ENCODE assay signal across 8 cellular contexts in genomic region chr17:49180303-49180702, GRCh38. TPM values are rescaled to one million over a fixed set of nuclear protein-coding genes. Genes with fewer than 3 reads are reported as not detected.
DNase-seq lines count a peak whose midpoint lies in the region; ATAC-seq, FAIRE-seq and TF ChIP-seq lines count a peak whose summit lies in the region.

No MANE protein-coding gene starts in this region.

- H3K27ac ChIP-seq in H9 (ENCODE audit: insufficient read length, low read depth, low read length) (no peak overlapping the region), pancreas (no peak overlapping the region), upper lobe of left lung (no peak overlapping the region)

- DNase-seq in BE2C (peak; percentile 72), H9 (peak; percentile 84), RKO (ENCODE audit: low spot score) (peak; percentile 69), foreskin melanocyte (peak; percentile 33), pancreas (peak in 5 of 6 donors; percentile 21 to 82 (median 53)), upper lobe of left lung (peak in 1 of 2 donors; percentile 69)
- peak; percentile 35 for DNase-seq in activated T-helper 2 cell treated with anti-CD3 and anti-CD28 coated beads, Interferon-gamma antibody, Interleukin-2, Interleukin-4, amounts not matched to agents 10 μg/mL and 5 μg/mL and 100 μg/mL, durations not matched to agents 14 hours and 24 hours and 36 hours (ENCODE audit: low spot score)

- H3K27me3 Mint-ChIP-seq in H9 (ENCODE audit: low read depth): peaks cover 15% of the 10 kb centered on the region
- no peaks in the 10 kb centered on the region for H3K27me3 Mint-ChIP-seq in activated T-helper 2 cell treated with anti-CD3 and anti-CD28 coated beads, Interferon-gamma antibody, Interleukin-2, Interleukin-4, amounts not matched to agents 10 μg/mL and 5 μg/mL and 100 μg/mL, durations not matched to agents 14 hours and 24 hours and 36 hours (ENCODE audit: low read depth)

- peaks cover 37 to 38% of the 10 kb centered on the region in 2 experiments for H3K9me3 Mint-ChIP-seq in H9
- H3K9me3 Mint-ChIP-seq in activated T-helper 2 cell treated with anti-CD3 and anti-CD28 coated beads, Interferon-gamma antibody, Interleukin-2, Interleukin-4, amounts not matched to agents 10 μg/mL and 5 μg/mL and 100 μg/mL, durations not matched to agents 14 hours and 24 hours and 36 hours: peaks cover 34% of the 10 kb centered on the region

- no peaks in the 10 kb centered on the region for H3K23me2 ChIP-seq in H9 (ENCODE audit: insufficient read length, low read depth, low read length, poor library complexity, severe bottlenecking)

- intact Hi-C loops in activated T-helper 2 cell treated with anti-CD3 and anti-CD28 coated beads, Interferon-gamma antibody, Interleukin-2, Interleukin-4, amounts not matched to agents 10 μg/mL and 5 μg/mL and 100 μg/mL, durations not matched to agents 14 hours and 24 hours and 36 hours (cut with micrococcal nuclease): loop anchor here (1.0 kb wide), 1 partner anchor 47 kb away; no protein-coding TSS in a partner anchor
- intact Hi-C loops in pancreas (cut with DNase I): no loop called here

- no peak overlapping the region for H2BK20ac ChIP-seq in H9 (ENCODE audit: low read depth, low read length, poor library complexity, severe bottlenecking)

- no peak overlapping the region for H2BK5ac ChIP-seq in H9 (ENCODE audit: insufficient read length, low read length)

- no peak overlapping the region for H2AFZ ChIP-seq in H9 (ENCODE audit: low read length)

- no peak overlapping the region for H4K5ac ChIP-seq in H9 (ENCODE audit: insufficient read length, low read depth, low read length)

- H3K36me3 Mint-ChIP-seq in H9 (ENCODE audit: insufficient read depth in 1 of 3, low read depth in 3 of 3): peaks cover 11 to 17% (median 11%) of the 10 kb centered on the region in 3 experiments
- peaks cover 4% of the 10 kb centered on the region for H3K36me3 Mint-ChIP-seq in activated T-helper 2 cell treated with anti-CD3 and anti-CD28 coated beads, Interferon-gamma antibody, Interleukin-2, Interleukin-4, amounts not matched to agents 10 μg/mL and 5 μg/mL and 100 μg/mL, durations not matched to agents 14 hours and 24 hours and 36 hours (ENCODE audit: low read depth)

- H3K27ac Mint-ChIP-seq in H9: peak overlapping the region in 1 of 3 experiments; percentile 35; a peak in 1 of 7 replicates
- H3K27ac Mint-ChIP-seq in activated T-helper 2 cell treated with anti-CD3 and anti-CD28 coated beads, Interferon-gamma antibody, Interleukin-2, Interleukin-4, amounts not matched to agents 10 μg/mL and 5 μg/mL and 100 μg/mL, durations not matched to agents 14 hours and 24 hours and 36 hours: no peak overlapping the region

- H3K27me3 ChIP-seq in BE2C (peaks cover 12% of the 10 kb centered on the region; the same call in 1 of the 2 replicates), H9 (ENCODE audit: insufficient read depth, low read length) (no peaks in the 10 kb centered on the region), pancreas (no peaks in the 10 kb centered on the region), upper lobe of left lung (no peaks in the 10 kb centered on the region)

- H2BK12ac ChIP-seq in H9 (ENCODE audit: insufficient read length, low read depth, low read length): no peak overlapping the region

- WGBS in H9 (ENCODE audit: extremely low coverage, insufficient read length, low lambda C conversion rate): no CpG with 5 or more reads among the region's 5 CpGs
- WGBS in pancreas, 2 donors: 13 to 17% methylated on average over 5 of the region's 5 CpGs
- 13 to 18% methylated on average over 5 of the region's 5 CpGs for WGBS in upper lobe of left lung, 2 donors

- no peak overlapping the region for H2AK5ac ChIP-seq in H9 (ENCODE audit: insufficient read length, low read length)

- no peak overlapping the region for H3K4me2 ChIP-seq in H9 (ENCODE audit: insufficient read depth, insufficient read length, low read length)

- H3K4me1 ChIP-seq in BE2C (no peaks in the 10 kb centered on the region), H9 (ENCODE audit: insufficient read depth, low read length) (no peaks in the 10 kb centered on the region), pancreas (no peaks in the 10 kb centered on the region), upper lobe of left lung (no peaks in the 10 kb centered on the region)

- H3K79me2 ChIP-seq in H9 (ENCODE audit: insufficient read depth, low read length): no peaks in the 10 kb centered on the region

- no peak overlapping the region for H3K14ac ChIP-seq in H9 (ENCODE audit: insufficient read depth, low read length)

- no peak overlapping the region for H3K4me3 Mint-ChIP-seq in H9
- no peak overlapping the region for H3K4me3 Mint-ChIP-seq in activated T-helper 2 cell treated with anti-CD3 and anti-CD28 coated beads, Interferon-gamma antibody, Interleukin-2, Interleukin-4, amounts not matched to agents 10 μg/mL and 5 μg/mL and 100 μg/mL, durations not matched to agents 14 hours and 24 hours and 36 hours (ENCODE audit: low read depth)

- H4K20me1 ChIP-seq in H9 (ENCODE audit: control insufficient read depth, insufficient read depth, insufficient read length): no peaks in the 10 kb centered on the region

- H3K36me3 ChIP-seq in BE2C (no peaks in the 10 kb centered on the region), pancreas (no peaks in the 10 kb centered on the region), upper lobe of left lung (no peaks in the 10 kb centered on the region)

- H4K8ac ChIP-seq in H9 (replicated peaks; ENCODE audit: insufficient read length, low read depth, low read length): no peak overlapping the region

- H3K4ac ChIP-seq in H9 (ENCODE audit: low read depth, low read length): no peak overlapping the region

- ATAC-seq in pancreas (peak; percentile 48 to 92 (median 80)), upper lobe of left lung (ENCODE audit: low FRiP score in 2 of 2) (peak; percentile 67 to 90), GM21737 (IDR thresholded peaks at IDR 0.05; ENCODE audit: unreplicated experiment) (no peak)

- TF ChIP-seq EP300 in upper lobe of left lung (IDR thresholded peaks at IDR 0.05): no peak

- H3K9me3 ChIP-seq in BE2C: peaks cover 9% of the 10 kb centered on the region
- H3K9me3 ChIP-seq in H9 (ENCODE audit: control insufficient read depth, low read depth, low read length): peaks cover 14% of the 10 kb centered on the region
- no peaks in the 10 kb centered on the region for H3K9me3 ChIP-seq in pancreas
- H3K9me3 ChIP-seq in upper lobe of left lung: peaks cover 14 to 25% (median 21%) of the 10 kb centered on the region in 4 donors

- no peak overlapping the region for H3K56ac ChIP-seq in H9 (ENCODE audit: insufficient read length, low read depth, low read length)

- H3K4me3 ChIP-seq in BE2C (ENCODE audit: low read depth, low read length): no peak overlapping the region
- no peak overlapping the region for H3K4me3 ChIP-seq in pancreas
- no peak overlapping the region for H3K4me3 ChIP-seq in upper lobe of left lung

- FAIRE-seq in pancreas (lab: Jason Lieb, UNC): no peak

- no peak overlapping the region for H3K23ac ChIP-seq in H9 (ENCODE audit: insufficient read length, low read depth, low read length)

- TF ChIP-seq CTCF in BE2C (IDR thresholded peaks at IDR 0.05; ENCODE audit: low read depth, low read length) (peak; percentile 92), H9 (conservative IDR thresholded peaks at IDR 0.05) (peak; percentile 91), pancreas (IDR thresholded peaks at IDR 0.05) (peak; percentile 40 to 64 (median 57)), upper lobe of left lung (IDR thresholded peaks at IDR 0.05) (peak; percentile 66 to 86 (median 74))

- no peaks in the 10 kb centered on the region for H3K79me1 ChIP-seq in H9 (ENCODE audit: insufficient read depth, low read depth, low read length, poor library complexity, severe bottlenecking)

- no peak overlapping the region for H3T11ph ChIP-seq in H9 (ENCODE audit: low read length)

- H2BK15ac ChIP-seq in H9 (ENCODE audit: low read depth, low read length): no peak overlapping the region

- H3K4me1 Mint-ChIP-seq in H9: peaks cover 0 to 2% of the 10 kb centered on the region in 2 experiments; a peak in 1 of 4 replicates
- peaks cover 2% of the 10 kb centered on the region for H3K4me1 Mint-ChIP-seq in activated T-helper 2 cell treated with anti-CD3 and anti-CD28 coated beads, Interferon-gamma antibody, Interleukin-2, Interleukin-4, amounts not matched to agents 10 μg/mL and 5 μg/mL and 100 μg/mL, durations not matched to agents 14 hours and 24 hours and 36 hours (ENCODE audit: low read depth)

- no peak overlapping the region for H2BK120ac ChIP-seq in H9 (ENCODE audit: low read depth, low read length, poor library complexity, severe bottlenecking)

- H3K9ac ChIP-seq in H9 (ENCODE audit: extremely low read depth, insufficient read length, low read length): no peak overlapping the region

- H3K18ac ChIP-seq in H9 (ENCODE audit: insufficient read length, low read depth, low read length): no peak overlapping the region

- H4K91ac ChIP-seq in H9 (ENCODE audit: insufficient read length, low read depth, low read length): no peak overlapping the region

- no peak for TF ChIP-seq POLR2A in upper lobe of left lung (IDR thresholded peaks at IDR 0.05)

RNA-seq across cellular contexts. Expression of gene GNGT2, which starts 30.1 kb away (rescaled TPM):
- polyA plus RNA-seq in BE2C (2012; ENCODE audit: insufficient read depth, insufficient read length, low read depth): not detected
- total RNA-seq in H9 (2021) (0.42 and 1.1 TPM in 2 replicates), pancreas (1 to 10 TPM in 1 of 6 donors, under 1 TPM in 5; 0.23 to 2.2 (median 0.66) TPM), upper lobe of left lung (10 to 100 TPM in 3 of 6 donors, 1 to 10 TPM in 3; 1.1 to 22.5 (median 9.9) TPM)
- total RNA-seq in activated T-helper 2 cell treated with anti-CD3 and anti-CD28 coated beads, Interferon-gamma antibody, Interleukin-2, Interleukin-4, amounts not matched to agents 10 μg/mL and 5 μg/mL and 100 μg/mL, durations not matched to agents 14 hours and 24 hours and 36 hours: 16.8 and 17.1 TPM in 2 replicates
- 1 to 10 TPM in 1 of 2 donors, under 1 TPM in 1; 0.87 to 1.6 TPM for polyA plus RNA-seq in pancreas

RNA-seq across cellular contexts. Expression of gene ABI3, which starts 30.2 kb away (rescaled TPM):
- 0.68 TPM for polyA plus RNA-seq in BE2C (2012; ENCODE audit: insufficient read depth, insufficient read length, low read depth)
- total RNA-seq in H9 (2021) (2.1 and 2.4 TPM in 2 replicates), pancreas (1 to 10 TPM; 1.1 to 7.1 (median 2.5) TPM), upper lobe of left lung (10 to 100 TPM in 4 of 6 donors, 1 to 10 TPM in 2; 8.5 to 38.4 (median 27.3) TPM)
- 28.5 and 30.0 TPM in 2 replicates for total RNA-seq in activated T-helper 2 cell treated with anti-CD3 and anti-CD28 coated beads, Interferon-gamma antibody, Interleukin-2, Interleukin-4, amounts not matched to agents 10 μg/mL and 5 μg/mL and 100 μg/mL, durations not matched to agents 14 hours and 24 hours and 36 hours
- 1 to 10 TPM; 3.0 to 4.6 TPM for polyA plus RNA-seq in pancreas

RNA-seq across cellular contexts. Expression of gene B4GALNT2, which starts 47.7 kb away (rescaled TPM):
- 0.12 TPM for polyA plus RNA-seq in BE2C (2012; ENCODE audit: insufficient read depth, insufficient read length, low read depth)
- total RNA-seq in H9 (2021): not detected in 2 replicates
- 0.02 TPM in 1 of 2 replicates, not detected in the other for total RNA-seq in activated T-helper 2 cell treated with anti-CD3 and anti-CD28 coated beads, Interferon-gamma antibody, Interleukin-2, Interleukin-4, amounts not matched to agents 10 μg/mL and 5 μg/mL and 100 μg/mL, durations not matched to agents 14 hours and 24 hours and 36 hours
- total RNA-seq in pancreas: under 1 TPM in 1 of 6 donors, not detected in 5; 0.03 TPM
- polyA plus RNA-seq in pancreas: not detected
- 1 to 10 TPM in 1 of 6 donors, under 1 TPM in 5; 0.11 to 1.0 (median 0.16) TPM for total RNA-seq in upper lobe of left lung

RNA-seq across cellular contexts. Expression of gene PHOSPHO1, which starts 50.3 kb away (rescaled TPM):
- 0.83 TPM for polyA plus RNA-seq in BE2C (2012; ENCODE audit: insufficient read depth, insufficient read length, low read depth)
- total RNA-seq in H9 (2021) (0.31 and 0.63 TPM in 2 replicates), pancreas (under 1 TPM in 1 of 6 donors, not detected in 5; 0.22 TPM), upper lobe of left lung (1 to 10 TPM in 4 of 6 donors, under 1 TPM in 1, not detected in 1; 0.30 to 4.7 (median 3.1) TPM)
- not detected in 2 replicates for total RNA-seq in activated T-helper 2 cell treated with anti-CD3 and anti-CD28 coated beads, Interferon-gamma antibody, Interleukin-2, Interleukin-4, amounts not matched to agents 10 μg/mL and 5 μg/mL and 100 μg/mL, durations not matched to agents 14 hours and 24 hours and 36 hours
- under 1 TPM; 0.19 to 0.28 TPM for polyA plus RNA-seq in pancreas
